In the genomic region with DNA sequence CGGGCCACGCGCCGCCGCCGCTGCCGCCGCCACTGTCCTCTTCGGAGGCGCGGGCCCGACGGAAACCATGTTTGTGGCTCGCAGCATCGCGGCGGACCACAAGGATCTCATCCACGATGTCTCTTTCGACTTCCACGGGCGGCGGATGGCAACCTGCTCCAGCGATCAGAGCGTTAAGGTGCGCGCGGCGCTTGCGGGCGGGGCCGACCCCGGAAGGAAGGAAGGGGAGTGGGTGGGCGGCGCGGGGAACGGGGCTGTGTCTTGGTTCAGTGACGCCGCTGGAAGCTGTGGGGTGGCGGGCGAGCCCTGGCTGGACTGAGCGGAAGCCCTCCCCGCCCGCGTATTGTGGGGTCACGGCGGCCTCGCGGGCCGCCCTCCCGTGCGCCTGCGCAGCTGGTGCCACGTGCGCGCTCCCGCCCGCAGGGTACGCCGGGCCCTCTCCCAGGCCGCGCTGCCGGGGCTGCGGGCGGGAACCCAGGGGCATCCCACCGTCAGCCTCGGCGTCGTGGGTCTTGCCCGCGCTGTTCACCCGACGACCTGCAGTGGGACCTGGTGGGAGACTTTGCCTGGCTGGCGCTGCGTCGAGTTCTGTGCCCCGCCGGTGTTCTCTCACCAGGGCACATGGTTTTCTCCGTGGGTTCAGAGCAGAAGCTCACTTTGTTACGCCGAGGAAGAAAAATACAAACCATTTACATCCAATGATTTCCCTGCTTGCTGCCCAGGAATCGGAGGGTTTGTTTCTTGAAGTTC, we compare ENCODE assay signal across 1 cellular context.
A peak's percentile ranks its signal among the peaks of the same experiment; 100 is the strongest.
TF ChIP-seq lines count a peak whose summit lies in the region.

No MANE protein-coding gene starts in this region.

TF ChIP-seq in K562, 482 proteins besides CTCF, POLR2A, EP300 and RAD21 (continued from another document and continues in another):
- TF ChIP-seq, protein P1, sequence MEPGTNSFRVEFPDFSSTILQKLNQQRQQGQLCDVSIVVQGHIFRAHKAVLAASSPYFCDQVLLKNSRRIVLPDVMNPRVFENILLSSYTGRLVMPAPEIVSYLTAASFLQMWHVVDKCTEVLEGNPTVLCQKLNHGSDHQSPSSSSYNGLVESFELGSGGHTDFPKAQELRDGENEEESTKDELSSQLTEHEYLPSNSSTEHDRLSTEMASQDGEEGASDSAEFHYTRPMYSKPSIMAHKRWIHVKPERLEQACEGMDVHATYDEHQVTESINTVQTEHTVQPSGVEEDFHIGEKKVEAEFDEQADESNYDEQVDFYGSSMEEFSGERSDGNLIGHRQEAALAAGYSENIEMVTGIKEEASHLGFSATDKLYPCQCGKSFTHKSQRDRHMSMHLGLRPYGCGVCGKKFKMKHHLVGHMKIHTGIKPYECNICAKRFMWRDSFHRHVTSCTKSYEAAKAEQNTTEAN (CRISPR knock-in tag; IDR thresholded peaks at IDR 0.05), result 0 out of 2 replicates have a peak, but pooled peaks have one; percentile 50
- TF ChIP-seq ZNF830 (CRISPR knock-in tag; IDR thresholded peaks at IDR 0.05) (no peak), CREB1 (IDR thresholded peaks at IDR 0.05) (no peak; the same call in 1 of the 2 replicates), CREB1 (CRISPR knock-in tag; IDR thresholded peaks at IDR 0.05) (0 out of 2 replicates have a peak, but pooled peaks have one; percentile 14), HMG20B (CRISPR knock-in tag; IDR thresholded peaks at IDR 0.05) (no peak), KLF10 (CRISPR knock-in tag; IDR thresholded peaks at IDR 0.05) (no peak), GTF2A2 (tag; IDR thresholded peaks at IDR 0.05) (no peak), POLR3A (IDR thresholded peaks at IDR 0.05; ENCODE audit: borderline replicate concordance, extremely low read depth, insufficient read depth, insufficient read length) (no peak), NCOA1 (IDR thresholded peaks at IDR 0.05; ENCODE audit: low read depth) (peak; percentile 29; the same call in 1 of the 2 replicates), ZEB2 (IDR thresholded peaks at IDR 0.05) (no peak), MTA2 (IDR thresholded peaks at IDR 0.05; ENCODE audit: low read depth) (no peak), NFRKB (IDR thresholded peaks at IDR 0.05; ENCODE audit: low read depth) (peak; percentile 73), BRCA1 (IDR thresholded peaks at IDR 0.05) (no peak), BRCA1 (CRISPR knock-in tag; IDR thresholded peaks at IDR 0.05) (no peak), U2AF2 (optimal IDR thresholded peaks at IDR 0.05; ENCODE audit: low read depth, low read length) (no peak), ZNF586 (CRISPR knock-in tag; conservative IDR thresholded peaks at IDR 0.05) (peak; percentile 71; the same call in 1 of the 2 replicates), KLF13 (tag; IDR thresholded peaks at IDR 0.05; ENCODE audit: borderline replicate concordance, low read depth) (peak; percentile 69), ZNF764 (CRISPR knock-in tag; IDR thresholded peaks at IDR 0.05; ENCODE audit: low read depth) (no peak), DPF2 (IDR thresholded peaks at IDR 0.05) (no peak), HLTF (IDR thresholded peaks at IDR 0.05) (no peak), ELF2 (CRISPR knock-in tag; IDR thresholded peaks at IDR 0.05) (no peak; the same call in 1 of the 2 replicates), ZNF766 (CRISPR knock-in tag; conservative IDR thresholded peaks at IDR 0.05) (0 out of 2 replicates have a peak, but pooled peaks have one; percentile 59), ZNF140 (CRISPR knock-in tag; IDR thresholded peaks at IDR 0.05) (no peak), SMC3 (conservative IDR thresholded peaks at IDR 0.05; ENCODE audit: insufficient read depth, low read depth, low read length) (no peak), TAL1 (IDR thresholded peaks at IDR 0.05) (no peak), LCOR (CRISPR knock-in tag; IDR thresholded peaks at IDR 0.05) (peak; percentile 74; the same call in 1 of the 2 replicates), ZNF274 (IDR thresholded peaks at IDR 0.05; ENCODE audit: borderline replicate concordance, low read depth, low read length) (no peak), C11orf30 (IDR thresholded peaks at IDR 0.05; ENCODE audit: low read depth) (no peak), PYGO2 (tag; IDR thresholded peaks at IDR 0.05) (no peak), GABPB2 (CRISPR knock-in tag; conservative IDR thresholded peaks at IDR 0.05) (no peak)
- TF ChIP-seq, protein P2, sequence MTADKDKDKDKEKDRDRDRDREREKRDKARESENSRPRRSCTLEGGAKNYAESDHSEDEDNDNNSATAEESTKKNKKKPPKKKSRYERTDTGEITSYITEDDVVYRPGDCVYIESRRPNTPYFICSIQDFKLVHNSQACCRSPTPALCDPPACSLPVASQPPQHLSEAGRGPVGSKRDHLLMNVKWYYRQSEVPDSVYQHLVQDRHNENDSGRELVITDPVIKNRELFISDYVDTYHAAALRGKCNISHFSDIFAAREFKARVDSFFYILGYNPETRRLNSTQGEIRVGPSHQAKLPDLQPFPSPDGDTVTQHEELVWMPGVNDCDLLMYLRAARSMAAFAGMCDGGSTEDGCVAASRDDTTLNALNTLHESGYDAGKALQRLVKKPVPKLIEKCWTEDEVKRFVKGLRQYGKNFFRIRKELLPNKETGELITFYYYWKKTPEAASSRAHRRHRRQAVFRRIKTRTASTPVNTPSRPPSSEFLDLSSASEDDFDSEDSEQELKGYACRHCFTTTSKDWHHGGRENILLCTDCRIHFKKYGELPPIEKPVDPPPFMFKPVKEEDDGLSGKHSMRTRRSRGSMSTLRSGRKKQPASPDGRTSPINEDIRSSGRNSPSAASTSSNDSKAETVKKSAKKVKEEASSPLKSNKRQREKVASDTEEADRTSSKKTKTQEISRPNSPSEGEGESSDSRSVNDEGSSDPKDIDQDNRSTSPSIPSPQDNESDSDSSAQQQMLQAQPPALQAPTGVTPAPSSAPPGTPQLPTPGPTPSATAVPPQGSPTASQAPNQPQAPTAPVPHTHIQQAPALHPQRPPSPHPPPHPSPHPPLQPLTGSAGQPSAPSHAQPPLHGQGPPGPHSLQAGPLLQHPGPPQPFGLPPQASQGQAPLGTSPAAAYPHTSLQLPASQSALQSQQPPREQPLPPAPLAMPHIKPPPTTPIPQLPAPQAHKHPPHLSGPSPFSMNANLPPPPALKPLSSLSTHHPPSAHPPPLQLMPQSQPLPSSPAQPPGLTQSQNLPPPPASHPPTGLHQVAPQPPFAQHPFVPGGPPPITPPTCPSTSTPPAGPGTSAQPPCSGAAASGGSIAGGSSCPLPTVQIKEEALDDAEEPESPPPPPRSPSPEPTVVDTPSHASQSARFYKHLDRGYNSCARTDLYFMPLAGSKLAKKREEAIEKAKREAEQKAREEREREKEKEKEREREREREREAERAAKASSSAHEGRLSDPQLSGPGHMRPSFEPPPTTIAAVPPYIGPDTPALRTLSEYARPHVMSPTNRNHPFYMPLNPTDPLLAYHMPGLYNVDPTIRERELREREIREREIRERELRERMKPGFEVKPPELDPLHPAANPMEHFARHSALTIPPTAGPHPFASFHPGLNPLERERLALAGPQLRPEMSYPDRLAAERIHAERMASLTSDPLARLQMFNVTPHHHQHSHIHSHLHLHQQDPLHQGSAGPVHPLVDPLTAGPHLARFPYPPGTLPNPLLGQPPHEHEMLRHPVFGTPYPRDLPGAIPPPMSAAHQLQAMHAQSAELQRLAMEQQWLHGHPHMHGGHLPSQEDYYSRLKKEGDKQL (CRISPR knock-in tag; IDR thresholded peaks at IDR 0.05; ENCODE audit: borderline replicate concordance), result no peak
- TF ChIP-seq, protein P3, sequence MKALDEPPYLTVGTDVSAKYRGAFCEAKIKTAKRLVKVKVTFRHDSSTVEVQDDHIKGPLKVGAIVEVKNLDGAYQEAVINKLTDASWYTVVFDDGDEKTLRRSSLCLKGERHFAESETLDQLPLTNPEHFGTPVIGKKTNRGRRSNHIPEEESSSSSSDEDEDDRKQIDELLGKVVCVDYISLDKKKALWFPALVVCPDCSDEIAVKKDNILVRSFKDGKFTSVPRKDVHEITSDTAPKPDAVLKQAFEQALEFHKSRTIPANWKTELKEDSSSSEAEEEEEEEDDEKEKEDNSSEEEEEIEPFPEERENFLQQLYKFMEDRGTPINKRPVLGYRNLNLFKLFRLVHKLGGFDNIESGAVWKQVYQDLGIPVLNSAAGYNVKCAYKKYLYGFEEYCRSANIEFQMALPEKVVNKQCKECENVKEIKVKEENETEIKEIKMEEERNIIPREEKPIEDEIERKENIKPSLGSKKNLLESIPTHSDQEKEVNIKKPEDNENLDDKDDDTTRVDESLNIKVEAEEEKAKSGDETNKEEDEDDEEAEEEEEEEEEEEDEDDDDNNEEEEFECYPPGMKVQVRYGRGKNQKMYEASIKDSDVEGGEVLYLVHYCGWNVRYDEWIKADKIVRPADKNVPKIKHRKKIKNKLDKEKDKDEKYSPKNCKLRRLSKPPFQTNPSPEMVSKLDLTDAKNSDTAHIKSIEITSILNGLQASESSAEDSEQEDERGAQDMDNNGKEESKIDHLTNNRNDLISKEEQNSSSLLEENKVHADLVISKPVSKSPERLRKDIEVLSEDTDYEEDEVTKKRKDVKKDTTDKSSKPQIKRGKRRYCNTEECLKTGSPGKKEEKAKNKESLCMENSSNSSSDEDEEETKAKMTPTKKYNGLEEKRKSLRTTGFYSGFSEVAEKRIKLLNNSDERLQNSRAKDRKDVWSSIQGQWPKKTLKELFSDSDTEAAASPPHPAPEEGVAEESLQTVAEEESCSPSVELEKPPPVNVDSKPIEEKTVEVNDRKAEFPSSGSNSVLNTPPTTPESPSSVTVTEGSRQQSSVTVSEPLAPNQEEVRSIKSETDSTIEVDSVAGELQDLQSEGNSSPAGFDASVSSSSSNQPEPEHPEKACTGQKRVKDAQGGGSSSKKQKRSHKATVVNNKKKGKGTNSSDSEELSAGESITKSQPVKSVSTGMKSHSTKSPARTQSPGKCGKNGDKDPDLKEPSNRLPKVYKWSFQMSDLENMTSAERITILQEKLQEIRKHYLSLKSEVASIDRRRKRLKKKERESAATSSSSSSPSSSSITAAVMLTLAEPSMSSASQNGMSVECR (CRISPR knock-in tag; IDR thresholded peaks at IDR 0.05), result peak; percentile 94
- TF ChIP-seq, protein P4, sequence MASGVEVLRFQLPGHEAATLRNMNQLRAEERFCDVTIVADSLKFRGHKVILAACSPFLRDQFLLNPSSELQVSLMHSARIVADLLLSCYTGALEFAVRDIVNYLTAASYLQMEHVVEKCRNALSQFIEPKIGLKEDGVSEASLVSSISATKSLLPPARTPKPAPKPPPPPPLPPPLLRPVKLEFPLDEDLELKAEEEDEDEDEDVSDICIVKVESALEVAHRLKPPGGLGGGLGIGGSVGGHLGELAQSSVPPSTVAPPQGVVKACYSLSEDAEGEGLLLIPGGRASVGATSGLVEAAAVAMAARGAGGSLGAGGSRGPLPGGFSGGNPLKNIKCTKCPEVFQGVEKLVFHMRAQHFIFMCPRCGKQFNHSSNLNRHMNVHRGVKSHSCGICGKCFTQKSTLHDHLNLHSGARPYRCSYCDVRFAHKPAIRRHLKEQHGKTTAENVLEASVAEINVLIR (CRISPR knock-in tag; IDR thresholded peaks at IDR 0.05), result no peak
- TF ChIP-seq, protein P5, sequence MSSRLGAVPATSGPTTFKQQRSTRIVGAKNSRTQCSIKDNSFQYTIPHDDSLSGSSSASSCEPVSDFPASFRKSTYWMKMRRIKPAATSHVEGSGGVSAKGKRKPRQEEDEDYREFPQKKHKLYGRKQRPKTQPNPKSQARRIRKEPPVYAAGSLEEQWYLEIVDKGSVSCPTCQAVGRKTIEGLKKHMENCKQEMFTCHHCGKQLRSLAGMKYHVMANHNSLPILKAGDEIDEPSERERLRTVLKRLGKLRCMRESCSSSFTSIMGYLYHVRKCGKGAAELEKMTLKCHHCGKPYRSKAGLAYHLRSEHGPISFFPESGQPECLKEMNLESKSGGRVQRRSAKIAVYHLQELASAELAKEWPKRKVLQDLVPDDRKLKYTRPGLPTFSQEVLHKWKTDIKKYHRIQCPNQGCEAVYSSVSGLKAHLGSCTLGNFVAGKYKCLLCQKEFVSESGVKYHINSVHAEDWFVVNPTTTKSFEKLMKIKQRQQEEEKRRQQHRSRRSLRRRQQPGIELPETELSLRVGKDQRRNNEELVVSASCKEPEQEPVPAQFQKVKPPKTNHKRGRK (tag; IDR thresholded peaks at IDR 0.05), result no peak
- TF ChIP-seq, protein P6, sequence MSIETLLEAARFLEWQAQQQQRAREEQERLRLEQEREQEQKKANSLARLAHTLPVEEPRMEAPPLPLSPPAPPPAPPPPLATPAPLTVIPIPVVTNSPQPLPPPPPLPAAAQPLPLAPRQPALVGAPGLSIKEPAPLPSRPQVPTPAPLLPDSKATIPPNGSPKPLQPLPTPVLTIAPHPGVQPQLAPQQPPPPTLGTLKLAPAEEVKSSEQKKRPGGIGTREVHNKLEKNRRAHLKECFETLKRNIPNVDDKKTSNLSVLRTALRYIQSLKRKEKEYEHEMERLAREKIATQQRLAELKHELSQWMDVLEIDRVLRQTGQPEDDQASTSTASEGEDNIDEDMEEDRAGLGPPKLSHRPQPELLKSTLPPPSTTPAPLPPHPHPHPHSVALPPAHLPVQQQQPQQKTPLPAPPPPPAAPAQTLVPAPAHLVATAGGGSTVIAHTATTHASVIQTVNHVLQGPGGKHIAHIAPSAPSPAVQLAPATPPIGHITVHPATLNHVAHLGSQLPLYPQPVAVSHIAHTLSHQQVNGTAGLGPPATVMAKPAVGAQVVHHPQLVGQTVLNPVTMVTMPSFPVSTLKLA (conservative IDR thresholded peaks at IDR 0.05), result peak; percentile 83 to 91
- TF ChIP-seq, protein P7, sequence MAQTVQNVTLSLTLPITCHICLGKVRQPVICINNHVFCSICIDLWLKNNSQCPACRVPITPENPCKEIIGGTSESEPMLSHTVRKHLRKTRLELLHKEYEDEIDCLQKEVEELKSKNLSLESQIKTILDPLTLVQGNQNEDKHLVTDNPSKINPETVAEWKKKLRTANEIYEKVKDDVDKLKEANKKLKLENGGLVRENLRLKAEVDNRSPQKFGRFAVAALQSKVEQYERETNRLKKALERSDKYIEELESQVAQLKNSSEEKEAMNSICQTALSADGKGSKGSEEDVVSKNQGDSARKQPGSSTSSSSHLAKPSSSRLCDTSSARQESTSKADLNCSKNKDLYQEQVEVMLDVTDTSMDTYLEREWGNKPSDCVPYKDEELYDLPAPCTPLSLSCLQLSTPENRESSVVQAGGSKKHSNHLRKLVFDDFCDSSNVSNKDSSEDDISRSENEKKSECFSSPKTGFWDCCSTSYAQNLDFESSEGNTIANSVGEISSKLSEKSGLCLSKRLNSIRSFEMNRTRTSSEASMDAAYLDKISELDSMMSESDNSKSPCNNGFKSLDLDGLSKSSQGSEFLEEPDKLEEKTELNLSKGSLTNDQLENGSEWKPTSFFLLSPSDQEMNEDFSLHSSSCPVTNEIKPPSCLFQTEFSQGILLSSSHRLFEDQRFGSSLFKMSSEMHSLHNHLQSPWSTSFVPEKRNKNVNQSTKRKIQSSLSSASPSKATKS (CRISPR knock-in tag; IDR thresholded peaks at IDR 0.05), result no peak
